Comparison of ENCODE assay signal across 16 cellular contexts in the genomic region with DNA sequence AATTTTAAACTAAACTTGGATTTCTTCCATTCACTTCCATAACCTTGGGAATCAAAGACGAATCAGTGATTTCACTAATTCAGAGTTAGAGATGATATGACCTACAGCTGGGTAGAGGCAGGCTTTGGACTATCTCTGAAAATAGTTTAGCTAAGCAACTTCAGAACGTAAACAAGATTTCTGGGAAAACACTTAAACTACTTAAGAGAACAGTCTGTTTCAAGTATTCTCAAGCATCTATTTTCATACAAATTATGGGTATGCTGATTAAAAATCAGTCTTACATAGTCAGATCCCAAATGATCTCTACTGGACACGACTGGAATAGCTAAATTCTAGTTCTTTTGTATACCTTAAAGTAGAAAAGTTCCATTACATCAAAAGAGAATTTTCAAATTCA.
DNase-seq lines count a peak whose midpoint lies in the region; ATAC-seq and TF ChIP-seq lines count a peak whose summit lies in the region.
"Had no signal": no experiment of that assay in that cellular context is flagged by ENCODE, and none has a peak within 500 bp of the region (broad histone marks: within the 10 kb centered on the region; RNA-seq: fewer than 3 reads in every experiment).

No MANE protein-coding gene starts in this region.

- H3K27me3 ChIP-seq in heart left ventricle: no peaks in the 10 kb centered on the region
- H3K27me3 ChIP-seq in hepatocyte: no peaks in the 10 kb centered on the region

- no peak for DNase-seq in heart left ventricle
- DNase-seq in left cardiac atrium: no peak
- DNase-seq in fibroblast of villous mesenchyme (ENCODE audit: low read depth): peak; percentile 7
- DNase-seq in hepatocyte (ENCODE audit: low spot score): no peak
- DNase-seq: C1 segment of cervical spinal cord; Calu3; CD4-positive, alpha-beta memory T cell; COR-L47; DMS53; DMS79 treated with DMSO at 0.1 percent for 48 hours; GF-D8; H9 had no signal

- TF ChIP-seq CTCF in heart left ventricle (IDR thresholded peaks at IDR 0.05) (no peak), fibroblast of villous mesenchyme (IDR thresholded peaks at IDR 0.05; ENCODE audit: insufficient read depth, low read depth, low read length) (no peak), hepatocyte (IDR thresholded peaks at IDR 0.05; ENCODE audit: poor library complexity) (no peak)

- H3K9me3 ChIP-seq in heart left ventricle (no peaks in the 10 kb centered on the region), hepatocyte (ENCODE audit: low read depth) (no peaks in the 10 kb centered on the region)

- peaks cover 0 to 19% (median 0%) of the 10 kb centered on the region in 9 donors for H3K36me3 ChIP-seq in heart left ventricle
- H3K36me3 ChIP-seq in hepatocyte (replicated peaks; ENCODE audit: insufficient read depth, low read depth): no peaks in the 10 kb centered on the region

- no peaks in the 10 kb centered on the region for H4K20me1 ChIP-seq in hepatocyte (ENCODE audit: insufficient read depth, poor library complexity, severe bottlenecking)

- no peaks in the 10 kb centered on the region for H3K9me2 ChIP-seq in hepatocyte (replicated peaks; ENCODE audit: insufficient read depth)

- no peak overlapping the region for H2AFZ ChIP-seq in hepatocyte
- H2AFZ ChIP-seq: GM23338 had no signal

- H3K4me1 ChIP-seq in heart left ventricle: peaks cover 0 to 26% (median 6%) of the 10 kb centered on the region in 12 donors
- no peaks in the 10 kb centered on the region for H3K4me1 ChIP-seq in hepatocyte (ENCODE audit: insufficient read depth)

- H3K27ac ChIP-seq in heart left ventricle (peak overlapping the region in 10 of 12 donors; percentile 5 to 62 (median 20)), hepatocyte (peak overlapping the region; percentile 10)

- H3K4me2 ChIP-seq in hepatocyte: no peak overlapping the region
- H3K4me2 ChIP-seq: GM23338 had no signal

- TF ChIP-seq POLR2A in heart left ventricle (IDR thresholded peaks at IDR 0.05): no peak

- intact Hi-C loops in heart left ventricle (cut with DNase I) (no loop called here), left cardiac atrium (cut with DNase I) (no loop called here)

- H3K4me3 ChIP-seq in heart left ventricle: no peak overlapping the region
- no peak overlapping the region for H3K4me3 ChIP-seq in fibroblast of villous mesenchyme (ENCODE audit: low read depth, low read length)
- H3K4me3 ChIP-seq in hepatocyte: no peak overlapping the region
- H3K4me3 ChIP-seq: GM23338 had no signal

- ATAC-seq in heart left ventricle (peak in 1 of 4 donors; percentile 57), left cardiac atrium (no peak), HG02798 (IDR thresholded peaks at IDR 0.05; ENCODE audit: poor library complexity, unreplicated experiment) (no peak), HG02588 (IDR thresholded peaks at IDR 0.05; ENCODE audit: unreplicated experiment) (no peak)
- ATAC-seq: HCT116 had no signal

- 52 to 67% (median 58%) methylated on average over 3 of the region's 3 CpGs for WGBS in heart left ventricle, 4 donors
- WGBS in hepatocyte (ENCODE audit: low lambda C conversion rate, missing lambda C conversion rate): 69% methylated on average over 3 of the region's 3 CpGs

- no peaks in the 10 kb centered on the region for H3K79me2 ChIP-seq in hepatocyte
